8 cellular contexts compared by ENCODE assay signal in the genomic region with DNA sequence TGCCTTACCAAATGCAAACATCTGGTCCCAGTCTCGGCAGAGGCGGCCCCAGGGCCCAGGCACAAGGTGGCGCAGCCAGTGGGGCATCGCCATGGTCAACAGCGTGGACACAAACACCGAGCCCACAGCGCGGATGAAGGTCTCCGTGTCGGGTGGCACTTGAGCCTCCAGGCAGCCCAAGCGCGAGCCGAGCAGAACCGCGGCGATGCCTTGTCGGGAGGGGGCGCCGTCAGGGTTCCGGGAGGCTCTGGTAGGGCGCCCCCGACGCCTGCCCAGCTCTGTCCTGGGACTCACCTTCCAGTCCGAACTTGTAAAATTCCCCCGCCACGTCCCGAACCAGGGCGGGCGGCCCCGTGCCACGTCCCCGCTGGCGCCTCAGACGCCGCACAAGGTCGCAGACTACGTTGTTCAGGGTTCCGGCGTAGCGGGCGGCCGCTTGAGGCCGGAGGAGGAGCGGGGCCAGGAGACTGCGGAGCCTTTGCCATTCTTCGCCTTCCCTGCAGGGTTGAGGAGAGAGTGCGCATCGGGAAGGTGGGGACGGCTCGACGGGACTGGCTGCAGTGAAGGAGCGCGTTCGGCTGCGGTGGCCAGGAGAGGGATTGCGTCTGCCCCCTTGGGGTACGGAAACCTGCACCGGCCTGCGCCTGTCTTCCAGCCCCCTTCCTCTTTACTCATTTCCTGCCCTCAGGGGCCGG. TPM values are rescaled to one million over a fixed set of nuclear protein-coding genes. Genes with fewer than 3 reads are reported as not detected.
DNase-seq lines count a peak whose midpoint lies in the region; ATAC-seq and TF ChIP-seq lines count a peak whose summit lies in the region.

No MANE protein-coding gene starts in this region.

- peak overlapping the region; percentile 65 for H3K4me3 Mint-ChIP-seq in type B pancreatic cell

- peak overlapping the region; percentile 1 for H3K4me3 ChIP-seq in mucosa of descending colon

- H3K36me3 ChIP-seq in mucosa of descending colon (ENCODE audit: low read depth), result no peaks in the 10 kb centered on the region

- intact Hi-C loops in mucosa of descending colon (cut with DNase I, micrococcal nuclease), result no loop called here

- H3K9me3 ChIP-seq in mucosa of descending colon, result no peaks in the 10 kb centered on the region

- H3K36me3 Mint-ChIP-seq in type B pancreatic cell, result peaks cover 17% of the 10 kb centered on the region

- peaks cover 82% of the 10 kb centered on the region for H3K27me3 Mint-ChIP-seq in type B pancreatic cell

- peaks cover 6% of the 10 kb centered on the region for H3K4me1 Mint-ChIP-seq in type B pancreatic cell (ENCODE audit: unreplicated experiment)

- DNase-seq in AG08395 (ENCODE audit: low spot score), result peak; percentile 39
- DNase-seq in activated CD4-positive, CD25-positive, alpha-beta regulatory T cell (lab: John Stamatoyannopoulos, UW), result peak in 3 of 4 experiments; percentile 28 to 41 (median 30)
- peak; percentile 80 for DNase-seq in ecto neural progenitor cell (ENCODE audit: low spot score)
- DNase-seq in mucosa of descending colon, result peak; percentile 66 to 73 (median 67)
- DNase-seq in type B pancreatic cell (ENCODE audit: extremely low spot score, unreplicated experiment), result no peak
- DNase-seq in HK-2 (ENCODE audit: unreplicated experiment), result no peak

- TF ChIP-seq CTCF in mucosa of descending colon (IDR thresholded peaks at IDR 0.05), result no peak
- peak; percentile 28 for TF ChIP-seq CTCF in type B pancreatic cell (conservative IDR thresholded peaks at IDR 0.05)

- no peak overlapping the region for H3K27ac Mint-ChIP-seq in type B pancreatic cell

- H3K4me1 ChIP-seq in mucosa of descending colon (ENCODE audit: low read depth), result peaks cover 20% of the 10 kb centered on the region

- ATAC-seq in GM18907 (IDR thresholded peaks at IDR 0.05; ENCODE audit: unreplicated experiment) (peak; percentile 60), HG03520 (IDR thresholded peaks at IDR 0.05; ENCODE audit: unreplicated experiment) (peak; percentile 54), mucosa of descending colon (peak; percentile 75)

- H3K9me3 Mint-ChIP-seq in type B pancreatic cell, result no peaks in the 10 kb centered on the region

RNA-seq across cellular contexts. Expression of a gene that starts 1.7 kb away (rescaled TPM):
- total RNA-seq in mucosa of descending colon (1 to 10 TPM; 1.2 to 2.1 (median 1.4) TPM), type B pancreatic cell (ENCODE audit: low replicate concordance) (1.4 and 2.2 TPM in 2 replicates)

RNA-seq across cellular contexts. Expression of a gene that starts 6.8 kb away (rescaled TPM):
- 10 to 100 TPM; 10.1 to 15.3 (median 10.6) TPM for total RNA-seq in mucosa of descending colon
- 29.3 and 31.1 TPM in 2 replicates for total RNA-seq in type B pancreatic cell (ENCODE audit: low replicate concordance)

RNA-seq across cellular contexts. Expression of a gene that starts 7.3 kb away (rescaled TPM):
- total RNA-seq in mucosa of descending colon, result 1 to 10 TPM; 5.3 to 7.3 (median 6.2) TPM
- 5.1 and 6.0 TPM in 2 replicates for total RNA-seq in type B pancreatic cell (ENCODE audit: low replicate concordance)

RNA-seq across cellular contexts. Expression of a gene that starts 10.2 kb away (rescaled TPM):
- total RNA-seq in mucosa of descending colon (10 to 100 TPM; 10.5 to 15.1 (median 11.7) TPM), type B pancreatic cell (ENCODE audit: low replicate concordance) (15.0 and 20.1 TPM in 2 replicates)

RNA-seq across cellular contexts. Expression of a gene that starts 13.0 kb away (rescaled TPM):
- 10 to 100 TPM; 41.4 to 62.7 (median 60.2) TPM for total RNA-seq in mucosa of descending colon
- 124 and 193 TPM in 2 replicates for total RNA-seq in type B pancreatic cell (ENCODE audit: low replicate concordance)

Comparison
In these comparisons a context has a peak if more than half of its experiments do, and no peak if none do; other contexts are left out.
1. DNase-seq: peak in AG08395 (single experiment), activated CD4-positive, CD25-positive, alpha-beta regulatory T cell (3 of 4), ecto neural progenitor cell (single experiment) and mucosa of descending colon (3 of 3); none in type B pancreatic cell (single experiment) and HK-2 (single experiment).
2. Peak in every context shown above with its lines, with median percentiles within 50 percentile points of each other: ATAC-seq.